1 cellular context compared by ENCODE assay signal in the genomic region with DNA sequence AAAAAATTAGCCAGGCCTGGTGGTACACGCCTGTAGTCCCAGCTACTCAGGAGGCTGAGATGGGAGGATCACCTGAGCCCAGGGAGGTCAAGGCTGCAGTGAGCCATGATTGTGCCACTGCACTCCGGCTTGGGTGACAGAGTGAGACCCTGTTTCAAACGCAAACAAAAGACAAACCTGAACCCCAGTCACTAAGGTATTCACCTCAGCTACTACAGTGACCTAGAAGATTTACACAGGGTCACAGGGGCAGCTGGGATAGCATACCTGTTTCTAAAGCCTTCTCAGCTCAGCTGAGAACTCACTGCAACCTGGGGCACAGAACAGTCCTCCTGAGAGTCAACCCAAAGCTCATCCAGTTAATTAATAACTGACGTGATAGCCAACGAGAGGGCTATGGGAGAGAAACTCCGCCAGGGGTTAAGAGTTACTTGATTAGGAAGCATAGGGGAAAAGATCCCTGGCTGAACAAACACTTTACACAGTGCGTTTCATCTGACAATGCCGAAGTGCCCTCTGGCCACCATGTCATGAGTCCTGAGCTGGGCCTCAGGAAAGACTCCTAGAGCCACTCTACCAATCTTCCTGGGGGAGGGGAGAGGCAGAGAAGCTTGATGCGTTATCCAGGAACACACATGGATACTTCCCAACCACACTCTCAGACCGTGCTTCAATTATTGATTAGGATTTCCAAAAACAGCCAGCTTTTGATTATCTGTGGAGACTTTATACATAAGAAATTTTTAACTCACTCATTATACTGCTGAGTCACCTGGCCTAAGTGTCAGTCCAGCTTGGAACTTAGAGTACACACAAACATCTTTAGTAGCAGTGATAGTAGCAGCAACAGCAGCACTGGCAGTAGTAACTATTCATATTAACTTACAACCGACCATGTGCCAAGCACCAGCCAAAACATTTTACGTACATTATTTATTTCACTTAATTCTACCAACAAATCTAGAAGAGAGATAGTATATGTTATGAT.
TF ChIP-seq lines count a peak whose summit lies in the region.

No MANE protein-coding gene starts in this region.

TF ChIP-seq in HepG2, 621 proteins besides CTCF, POLR2A, EP300 and RAD21 (continued from another document and continues in another):
- TF ChIP-seq, protein P1, sequence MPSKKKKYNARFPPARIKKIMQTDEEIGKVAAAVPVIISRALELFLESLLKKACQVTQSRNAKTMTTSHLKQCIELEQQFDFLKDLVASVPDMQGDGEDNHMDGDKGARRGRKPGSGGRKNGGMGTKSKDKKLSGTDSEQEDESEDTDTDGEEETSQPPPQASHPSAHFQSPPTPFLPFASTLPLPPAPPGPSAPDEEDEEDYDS (CRISPR knock-in tag; IDR thresholded peaks at IDR 0.05) = peak; percentile 26; the same call in 1 of the 2 replicates
- TF ChIP-seq GZF1 (CRISPR knock-in tag; IDR thresholded peaks at IDR 0.05) (0 out of 2 replicates have a peak, but pooled peaks have one; percentile 45), NFATC3 (CRISPR knock-in tag; IDR thresholded peaks at IDR 0.05) (no peak), ISL2 (CRISPR knock-in tag; IDR thresholded peaks at IDR 0.05) (peak; percentile 87), HNF4A (CRISPR knock-in tag; IDR thresholded peaks at IDR 0.05) (peak; percentile 66), ZNF160 (CRISPR knock-in tag; IDR thresholded peaks at IDR 0.05) (peak; percentile 32), ZNF672 (CRISPR knock-in tag; IDR thresholded peaks at IDR 0.05) (no peak), FIP1L1 (IDR thresholded peaks at IDR 0.05; ENCODE audit: borderline replicate concordance, insufficient read depth, low read depth, low read length) (no peak), YY1 (IDR thresholded peaks at IDR 0.05; ENCODE audit: insufficient read depth, insufficient replicate concordance, low read depth, low read length) (peak; percentile 29), SMAD1 (CRISPR knock-in tag; IDR thresholded peaks at IDR 0.05; ENCODE audit: borderline replicate concordance, low read depth) (no peak), YEATS2 (CRISPR knock-in tag; IDR thresholded peaks at IDR 0.05; ENCODE audit: borderline replicate concordance) (peak; percentile 39; the same call in 1 of the 2 replicates), TBX3 (IDR thresholded peaks at IDR 0.05; ENCODE audit: borderline replicate concordance) (no peak), RORA (CRISPR knock-in tag; IDR thresholded peaks at IDR 0.05) (no peak), ZNF121 (CRISPR knock-in tag; IDR thresholded peaks at IDR 0.05) (peak; percentile 80), ETV5 (CRISPR knock-in tag; IDR thresholded peaks at IDR 0.05; ENCODE audit: borderline replicate concordance) (peak; percentile 42; the same call in 1 of the 2 replicates), MEIS1 (CRISPR knock-in tag; IDR thresholded peaks at IDR 0.05; ENCODE audit: borderline replicate concordance) (peak; percentile 65; the same call in 1 of the 2 replicates), SRY (CRISPR knock-in tag; IDR thresholded peaks at IDR 0.05) (no peak), XBP1 (CRISPR knock-in tag; IDR thresholded peaks at IDR 0.05) (no peak), ADNP (CRISPR knock-in tag; IDR thresholded peaks at IDR 0.05) (peak; percentile 86; the same call in 1 of the 2 replicates), PLRG1 (conservative IDR thresholded peaks at IDR 0.05) (no peak), FLYWCH1 (CRISPR knock-in tag; IDR thresholded peaks at IDR 0.05) (no peak), KAT7 (CRISPR knock-in tag; IDR thresholded peaks at IDR 0.05; ENCODE audit: borderline replicate concordance) (peak; percentile 16; the same call in 1 of the 2 replicates), ZNF777 (CRISPR knock-in tag; IDR thresholded peaks at IDR 0.05) (no peak)
- TF ChIP-seq, protein P2, sequence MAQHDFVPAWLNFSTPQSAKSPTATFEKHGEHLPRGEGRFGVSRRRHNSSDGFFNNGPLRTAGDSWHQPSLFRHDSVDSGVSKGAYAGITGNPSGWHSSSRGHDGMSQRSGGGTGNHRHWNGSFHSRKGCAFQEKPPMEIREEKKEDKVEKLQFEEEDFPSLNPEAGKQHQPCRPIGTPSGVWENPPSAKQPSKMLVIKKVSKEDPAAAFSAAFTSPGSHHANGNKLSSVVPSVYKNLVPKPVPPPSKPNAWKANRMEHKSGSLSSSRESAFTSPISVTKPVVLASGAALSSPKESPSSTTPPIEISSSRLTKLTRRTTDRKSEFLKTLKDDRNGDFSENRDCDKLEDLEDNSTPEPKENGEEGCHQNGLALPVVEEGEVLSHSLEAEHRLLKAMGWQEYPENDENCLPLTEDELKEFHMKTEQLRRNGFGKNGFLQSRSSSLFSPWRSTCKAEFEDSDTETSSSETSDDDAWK (CRISPR knock-in tag; IDR thresholded peaks at IDR 0.05) = no peak
- TF ChIP-seq, protein P3, sequence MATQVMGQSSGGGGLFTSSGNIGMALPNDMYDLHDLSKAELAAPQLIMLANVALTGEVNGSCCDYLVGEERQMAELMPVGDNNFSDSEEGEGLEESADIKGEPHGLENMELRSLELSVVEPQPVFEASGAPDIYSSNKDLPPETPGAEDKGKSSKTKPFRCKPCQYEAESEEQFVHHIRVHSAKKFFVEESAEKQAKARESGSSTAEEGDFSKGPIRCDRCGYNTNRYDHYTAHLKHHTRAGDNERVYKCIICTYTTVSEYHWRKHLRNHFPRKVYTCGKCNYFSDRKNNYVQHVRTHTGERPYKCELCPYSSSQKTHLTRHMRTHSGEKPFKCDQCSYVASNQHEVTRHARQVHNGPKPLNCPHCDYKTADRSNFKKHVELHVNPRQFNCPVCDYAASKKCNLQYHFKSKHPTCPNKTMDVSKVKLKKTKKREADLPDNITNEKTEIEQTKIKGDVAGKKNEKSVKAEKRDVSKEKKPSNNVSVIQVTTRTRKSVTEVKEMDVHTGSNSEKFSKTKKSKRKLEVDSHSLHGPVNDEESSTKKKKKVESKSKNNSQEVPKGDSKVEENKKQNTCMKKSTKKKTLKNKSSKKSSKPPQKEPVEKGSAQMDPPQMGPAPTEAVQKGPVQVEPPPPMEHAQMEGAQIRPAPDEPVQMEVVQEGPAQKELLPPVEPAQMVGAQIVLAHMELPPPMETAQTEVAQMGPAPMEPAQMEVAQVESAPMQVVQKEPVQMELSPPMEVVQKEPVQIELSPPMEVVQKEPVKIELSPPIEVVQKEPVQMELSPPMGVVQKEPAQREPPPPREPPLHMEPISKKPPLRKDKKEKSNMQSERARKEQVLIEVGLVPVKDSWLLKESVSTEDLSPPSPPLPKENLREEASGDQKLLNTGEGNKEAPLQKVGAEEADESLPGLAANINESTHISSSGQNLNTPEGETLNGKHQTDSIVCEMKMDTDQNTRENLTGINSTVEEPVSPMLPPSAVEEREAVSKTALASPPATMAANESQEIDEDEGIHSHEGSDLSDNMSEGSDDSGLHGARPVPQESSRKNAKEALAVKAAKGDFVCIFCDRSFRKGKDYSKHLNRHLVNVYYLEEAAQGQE (IDR thresholded peaks at IDR 0.05; ENCODE audit: borderline replicate concordance in 1 of 2, low read depth in 1 of 2, low read length in 2 of 2) = peak in 1 of 2 experiments; percentile 38; a peak in 1 of 4 replicates
- TF ChIP-seq, protein P4, sequence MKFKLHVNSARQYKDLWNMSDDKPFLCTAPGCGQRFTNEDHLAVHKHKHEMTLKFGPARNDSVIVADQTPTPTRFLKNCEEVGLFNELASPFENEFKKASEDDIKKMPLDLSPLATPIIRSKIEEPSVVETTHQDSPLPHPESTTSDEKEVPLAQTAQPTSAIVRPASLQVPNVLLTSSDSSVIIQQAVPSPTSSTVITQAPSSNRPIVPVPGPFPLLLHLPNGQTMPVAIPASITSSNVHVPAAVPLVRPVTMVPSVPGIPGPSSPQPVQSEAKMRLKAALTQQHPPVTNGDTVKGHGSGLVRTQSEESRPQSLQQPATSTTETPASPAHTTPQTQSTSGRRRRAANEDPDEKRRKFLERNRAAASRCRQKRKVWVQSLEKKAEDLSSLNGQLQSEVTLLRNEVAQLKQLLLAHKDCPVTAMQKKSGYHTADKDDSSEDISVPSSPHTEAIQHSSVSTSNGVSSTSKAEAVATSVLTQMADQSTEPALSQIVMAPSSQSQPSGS (CRISPR knock-in tag; IDR thresholded peaks at IDR 0.05) = peak; percentile 82
- TF ChIP-seq, protein P5, sequence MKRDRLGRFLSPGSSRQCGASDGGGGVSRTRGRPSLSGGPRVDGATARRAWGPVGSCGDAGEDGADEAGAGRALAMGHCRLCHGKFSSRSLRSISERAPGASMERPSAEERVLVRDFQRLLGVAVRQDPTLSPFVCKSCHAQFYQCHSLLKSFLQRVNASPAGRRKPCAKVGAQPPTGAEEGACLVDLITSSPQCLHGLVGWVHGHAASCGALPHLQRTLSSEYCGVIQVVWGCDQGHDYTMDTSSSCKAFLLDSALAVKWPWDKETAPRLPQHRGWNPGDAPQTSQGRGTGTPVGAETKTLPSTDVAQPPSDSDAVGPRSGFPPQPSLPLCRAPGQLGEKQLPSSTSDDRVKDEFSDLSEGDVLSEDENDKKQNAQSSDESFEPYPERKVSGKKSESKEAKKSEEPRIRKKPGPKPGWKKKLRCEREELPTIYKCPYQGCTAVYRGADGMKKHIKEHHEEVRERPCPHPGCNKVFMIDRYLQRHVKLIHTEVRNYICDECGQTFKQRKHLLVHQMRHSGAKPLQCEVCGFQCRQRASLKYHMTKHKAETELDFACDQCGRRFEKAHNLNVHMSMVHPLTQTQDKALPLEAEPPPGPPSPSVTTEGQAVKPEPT (CRISPR knock-in tag; IDR thresholded peaks at IDR 0.05; ENCODE audit: low read depth) = no peak
- TF ChIP-seq, protein P6, sequence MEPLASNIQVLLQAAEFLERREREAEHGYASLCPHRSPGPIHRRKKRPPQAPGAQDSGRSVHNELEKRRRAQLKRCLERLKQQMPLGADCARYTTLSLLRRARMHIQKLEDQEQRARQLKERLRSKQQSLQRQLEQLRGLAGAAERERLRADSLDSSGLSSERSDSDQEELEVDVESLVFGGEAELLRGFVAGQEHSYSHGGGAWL (CRISPR knock-in tag; IDR thresholded peaks at IDR 0.05) = no peak
- TF ChIP-seq, protein P7, sequence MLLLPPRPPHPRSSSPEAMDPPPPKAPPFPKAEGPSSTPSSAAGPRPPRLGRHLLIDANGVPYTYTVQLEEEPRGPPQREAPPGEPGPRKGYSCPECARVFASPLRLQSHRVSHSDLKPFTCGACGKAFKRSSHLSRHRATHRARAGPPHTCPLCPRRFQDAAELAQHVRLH (CRISPR knock-in tag; IDR thresholded peaks at IDR 0.05; ENCODE audit: borderline replicate concordance, low read depth) = peak; percentile 31; the same call in 1 of the 2 replicates
- TF ChIP-seq, protein P8, sequence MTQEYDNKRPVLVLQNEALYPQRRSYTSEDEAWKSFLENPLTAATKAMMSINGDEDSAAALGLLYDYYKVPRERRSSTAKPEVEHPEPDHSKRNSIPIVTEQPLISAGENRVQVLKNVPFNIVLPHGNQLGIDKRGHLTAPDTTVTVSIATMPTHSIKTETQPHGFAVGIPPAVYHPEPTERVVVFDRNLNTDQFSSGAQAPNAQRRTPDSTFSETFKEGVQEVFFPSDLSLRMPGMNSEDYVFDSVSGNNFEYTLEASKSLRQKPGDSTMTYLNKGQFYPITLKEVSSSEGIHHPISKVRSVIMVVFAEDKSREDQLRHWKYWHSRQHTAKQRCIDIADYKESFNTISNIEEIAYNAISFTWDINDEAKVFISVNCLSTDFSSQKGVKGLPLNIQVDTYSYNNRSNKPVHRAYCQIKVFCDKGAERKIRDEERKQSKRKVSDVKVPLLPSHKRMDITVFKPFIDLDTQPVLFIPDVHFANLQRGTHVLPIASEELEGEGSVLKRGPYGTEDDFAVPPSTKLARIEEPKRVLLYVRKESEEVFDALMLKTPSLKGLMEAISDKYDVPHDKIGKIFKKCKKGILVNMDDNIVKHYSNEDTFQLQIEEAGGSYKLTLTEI (CRISPR knock-in tag; conservative IDR thresholded peaks at IDR 0.05) = no peak
- TF ChIP-seq, protein P9, sequence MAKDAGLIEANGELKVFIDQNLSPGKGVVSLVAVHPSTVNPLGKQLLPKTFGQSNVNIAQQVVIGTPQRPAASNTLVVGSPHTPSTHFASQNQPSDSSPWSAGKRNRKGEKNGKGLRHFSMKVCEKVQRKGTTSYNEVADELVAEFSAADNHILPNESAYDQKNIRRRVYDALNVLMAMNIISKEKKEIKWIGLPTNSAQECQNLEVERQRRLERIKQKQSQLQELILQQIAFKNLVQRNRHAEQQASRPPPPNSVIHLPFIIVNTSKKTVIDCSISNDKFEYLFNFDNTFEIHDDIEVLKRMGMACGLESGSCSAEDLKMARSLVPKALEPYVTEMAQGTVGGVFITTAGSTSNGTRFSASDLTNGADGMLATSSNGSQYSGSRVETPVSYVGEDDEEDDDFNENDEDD (CRISPR knock-in tag; IDR thresholded peaks at IDR 0.05; ENCODE audit: borderline replicate concordance) = no peak
- TF ChIP-seq, protein P10, sequence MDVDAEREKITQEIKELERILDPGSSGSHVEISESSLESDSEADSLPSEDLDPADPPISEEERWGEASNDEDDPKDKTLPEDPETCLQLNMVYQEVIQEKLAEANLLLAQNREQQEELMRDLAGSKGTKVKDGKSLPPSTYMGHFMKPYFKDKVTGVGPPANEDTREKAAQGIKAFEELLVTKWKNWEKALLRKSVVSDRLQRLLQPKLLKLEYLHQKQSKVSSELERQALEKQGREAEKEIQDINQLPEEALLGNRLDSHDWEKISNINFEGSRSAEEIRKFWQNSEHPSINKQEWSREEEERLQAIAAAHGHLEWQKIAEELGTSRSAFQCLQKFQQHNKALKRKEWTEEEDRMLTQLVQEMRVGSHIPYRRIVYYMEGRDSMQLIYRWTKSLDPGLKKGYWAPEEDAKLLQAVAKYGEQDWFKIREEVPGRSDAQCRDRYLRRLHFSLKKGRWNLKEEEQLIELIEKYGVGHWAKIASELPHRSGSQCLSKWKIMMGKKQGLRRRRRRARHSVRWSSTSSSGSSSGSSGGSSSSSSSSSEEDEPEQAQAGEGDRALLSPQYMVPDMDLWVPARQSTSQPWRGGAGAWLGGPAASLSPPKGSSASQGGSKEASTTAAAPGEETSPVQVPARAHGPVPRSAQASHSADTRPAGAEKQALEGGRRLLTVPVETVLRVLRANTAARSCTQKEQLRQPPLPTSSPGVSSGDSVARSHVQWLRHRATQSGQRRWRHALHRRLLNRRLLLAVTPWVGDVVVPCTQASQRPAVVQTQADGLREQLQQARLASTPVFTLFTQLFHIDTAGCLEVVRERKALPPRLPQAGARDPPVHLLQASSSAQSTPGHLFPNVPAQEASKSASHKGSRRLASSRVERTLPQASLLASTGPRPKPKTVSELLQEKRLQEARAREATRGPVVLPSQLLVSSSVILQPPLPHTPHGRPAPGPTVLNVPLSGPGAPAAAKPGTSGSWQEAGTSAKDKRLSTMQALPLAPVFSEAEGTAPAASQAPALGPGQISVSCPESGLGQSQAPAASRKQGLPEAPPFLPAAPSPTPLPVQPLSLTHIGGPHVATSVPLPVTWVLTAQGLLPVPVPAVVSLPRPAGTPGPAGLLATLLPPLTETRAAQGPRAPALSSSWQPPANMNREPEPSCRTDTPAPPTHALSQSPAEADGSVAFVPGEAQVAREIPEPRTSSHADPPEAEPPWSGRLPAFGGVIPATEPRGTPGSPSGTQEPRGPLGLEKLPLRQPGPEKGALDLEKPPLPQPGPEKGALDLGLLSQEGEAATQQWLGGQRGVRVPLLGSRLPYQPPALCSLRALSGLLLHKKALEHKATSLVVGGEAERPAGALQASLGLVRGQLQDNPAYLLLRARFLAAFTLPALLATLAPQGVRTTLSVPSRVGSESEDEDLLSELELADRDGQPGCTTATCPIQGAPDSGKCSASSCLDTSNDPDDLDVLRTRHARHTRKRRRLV (CRISPR knock-in tag; IDR thresholded peaks at IDR 0.05) = no peak
- TF ChIP-seq, protein P11, sequence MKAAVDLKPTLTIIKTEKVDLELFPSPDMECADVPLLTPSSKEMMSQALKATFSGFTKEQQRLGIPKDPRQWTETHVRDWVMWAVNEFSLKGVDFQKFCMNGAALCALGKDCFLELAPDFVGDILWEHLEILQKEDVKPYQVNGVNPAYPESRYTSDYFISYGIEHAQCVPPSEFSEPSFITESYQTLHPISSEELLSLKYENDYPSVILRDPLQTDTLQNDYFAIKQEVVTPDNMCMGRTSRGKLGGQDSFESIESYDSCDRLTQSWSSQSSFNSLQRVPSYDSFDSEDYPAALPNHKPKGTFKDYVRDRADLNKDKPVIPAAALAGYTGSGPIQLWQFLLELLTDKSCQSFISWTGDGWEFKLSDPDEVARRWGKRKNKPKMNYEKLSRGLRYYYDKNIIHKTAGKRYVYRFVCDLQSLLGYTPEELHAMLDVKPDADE (CRISPR knock-in tag; IDR thresholded peaks at IDR 0.05) = no peak
